8 cellular contexts compared by ENCODE assay signal in the genomic region with DNA sequence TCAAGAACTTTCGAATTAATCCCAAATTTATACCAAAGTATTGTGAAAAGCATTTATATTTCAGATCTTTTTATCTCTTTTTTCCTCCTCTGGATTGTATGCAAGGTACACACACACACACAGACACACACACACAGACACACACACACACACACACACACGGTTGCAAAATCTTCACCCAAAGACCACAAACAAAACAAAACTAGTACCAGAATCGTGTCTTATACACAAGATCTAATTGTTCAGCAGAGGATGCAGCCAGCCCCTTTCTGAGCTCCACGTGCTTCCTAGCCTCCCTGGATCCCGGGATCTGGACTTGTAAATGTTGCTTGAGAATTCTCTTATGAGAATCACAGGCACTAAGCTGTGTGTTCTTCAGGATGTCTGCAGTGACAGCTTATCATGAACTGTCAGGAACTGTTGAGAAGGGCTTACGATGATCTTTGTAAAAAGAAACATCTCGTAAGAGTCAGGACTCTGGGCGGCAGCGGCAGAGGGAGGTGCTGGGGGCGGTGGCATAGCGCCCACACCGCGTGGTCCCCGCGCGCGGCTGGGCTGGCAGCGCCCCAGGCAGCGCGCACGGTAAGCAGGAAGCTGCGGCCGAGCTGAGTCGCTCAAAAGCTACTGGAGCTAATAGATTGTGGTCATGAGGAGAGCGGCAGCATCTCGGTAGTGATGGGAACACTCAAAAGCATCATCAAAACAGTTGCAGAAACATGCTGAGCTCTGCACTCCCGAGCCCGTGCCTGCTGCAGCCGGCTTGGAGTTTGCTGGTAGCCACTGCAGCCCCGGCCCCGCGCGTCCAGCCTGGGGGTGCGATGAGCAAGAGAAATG.
DNase-seq lines count a peak whose midpoint lies in the region; ATAC-seq, FAIRE-seq and TF ChIP-seq lines count a peak whose summit lies in the region.

No MANE protein-coding gene starts in this region.

- no peaks in the 10 kb centered on the region for H3K79me2 ChIP-seq in HepG2 (ENCODE audit: insufficient read depth, low read length)

- no peak overlapping the region for H2AFZ ChIP-seq in HepG2 (ENCODE audit: low read length)

- H3K27ac ChIP-seq in caudate nucleus (ENCODE audit: low read depth, low read length) (no peak overlapping the region), HepG2 (ENCODE audit: extremely low read length, insufficient read depth, low read length) (no peak overlapping the region)

- FAIRE-seq in HepG2 (lab: Jason Lieb, UNC) = no peak

- POLR2A ChIA-PET in HepG2 (lab: Yijun Ruan, JAX) = no interaction called here

- in situ Hi-C loops in HepG2 (cut with HindIII; ENCODE audit: extremely low pct_ligation_motif_present, low pct_unique_long_range_greater_than_20kb) = no loop called here

- TF ChIP-seq EP300 in HepG2 (IDR thresholded peaks at IDR 0.05; ENCODE audit: low read depth in 2 of 2, low read length in 2 of 2) (no peak), HepG2 (CRISPR knock-in tag; IDR thresholded peaks at IDR 0.05; ENCODE audit: borderline replicate concordance) (no peak)

- no peak overlapping the region for H3K4me3 ChIP-seq in HepG2 (replicated peaks in 1 of 3; ENCODE audit: insufficient read depth in 1 of 3, low read depth in 2 of 3, low read length in 3 of 3)

- WGBS in HepG2 (ENCODE audit: low lambda C conversion rate) = 7% methylated on average over 12 of the region's 34 CpGs

- TF ChIP-seq RAD21 in HepG2 (CRISPR knock-in tag; IDR thresholded peaks at IDR 0.05) = no peak

- H3K9me3 ChIP-seq in HepG2 (ENCODE audit: low read length) = no peaks in the 10 kb centered on the region

- intact Hi-C loops in HepG2 (cut with micrococcal nuclease; ENCODE audit: unreplicated experiment) = no loop called here

- H3K9ac ChIP-seq in HepG2 (ENCODE audit: insufficient read depth, low read depth, low read length) = no peak overlapping the region

- CTCF ChIA-PET in HepG2 (lab: Yijun Ruan, JAX; ENCODE audit: low intra/inter-chr PET ratio, low total read pairs) = no interaction called here

- TF ChIP-seq CTCF in HepG2 (CRISPR knock-in tag; IDR thresholded peaks at IDR 0.05) = no peak

- no peaks in the 10 kb centered on the region for H4K20me1 ChIP-seq in HepG2 (ENCODE audit: insufficient read depth, low read length)

- peaks cover 8% of the 10 kb centered on the region for H3K4me1 ChIP-seq in HepG2 (ENCODE audit: insufficient read depth, low read length)

- no peak for TF ChIP-seq POLR2A in HepG2 (IDR thresholded peaks at IDR 0.05; ENCODE audit: insufficient read depth in 1 of 2, low read depth in 2 of 2, low read length in 2 of 2)

- no TSS peak for BruUV-seq in HepG2 (replicated peaks; lab: Mats Ljungman, UMichigan)

- no peaks in the 10 kb centered on the region for H3K36me3 ChIP-seq in HepG2 (replicated peaks in 1 of 2; ENCODE audit: control insufficient read depth in 1 of 2, insufficient read depth in 2 of 2, low read length in 2 of 2)

- DNase-seq in CD1c-positive myeloid dendritic cell (ENCODE audit: extremely low spot score) (peak; percentile 70), HT-29 (ENCODE audit: low spot score) (peak; percentile 80), caudate nucleus (lab: John Stamatoyannopoulos, UW) (peak in 33 of 61 donors; percentile 2 to 57 (median 23)), HepG2 (ENCODE audit: low spot score) (no peak), dedifferentiated amniotic fluid mesenchymal stem cell (ENCODE audit: extremely low spot score) (no peak)
- peak; percentile 73 for DNase-seq in activated CD4-positive, CD25-positive, alpha-beta regulatory T cell treated with anti-CD3 and anti-CD28 coated beads, Interleukin-2, amount 50 U/mL, for 72 hours
- DNase-seq in stimulated activated CD4-positive, alpha-beta T cell treated with anti-CD3 and anti-CD28 coated beads, TNF-alpha, amount 100 ng/mL, for 24 hours (ENCODE audit: low read depth in 3 of 3) = peak; percentile 57 to 77 (median 60)

- H3K27me3 ChIP-seq in HepG2 (ENCODE audit: control insufficient read depth in 1 of 2, insufficient read depth in 2 of 2, low read length in 2 of 2) = peaks cover 4 to 23% of the 10 kb centered on the region in 2 experiments; a peak in 4 of 5 replicates

- ATAC-seq in GM19452 (IDR thresholded peaks at IDR 0.05; ENCODE audit: unreplicated experiment) = peak; percentile 89
- peak; percentile 58 for ATAC-seq in HepG2

- no peak overlapping the region for H3K4me2 ChIP-seq in HepG2 (ENCODE audit: low read depth, low read length)

TF ChIP-seq in HepG2, 621 proteins besides CTCF, POLR2A, EP300 and RAD21:
- TF ChIP-seq POLR2AphosphoS5 (IDR thresholded peaks at IDR 0.05; ENCODE audit: low read depth, low read length) (no peak), SIX1 (CRISPR knock-in tag; IDR thresholded peaks at IDR 0.05; ENCODE audit: borderline replicate concordance) (no peak)

Comparison
In these comparisons a context has a peak if more than half of its experiments do, and no peak if none do; other contexts are left out.
1. DNase-seq: peak in CD1c-positive myeloid dendritic cell (single experiment), HT-29 (single experiment), activated CD4-positive, CD25-positive, alpha-beta regulatory T cell treated with anti-CD3 and anti-CD28 coated beads, Interleukin-2, amount 50 U/mL, for 72 hours (single experiment), caudate nucleus (33 of 61) and stimulated activated CD4-positive, alpha-beta T cell treated with anti-CD3 and anti-CD28 coated beads, TNF-alpha, amount 100 ng/mL, for 24 hours (3 of 3); none in HepG2 (single experiment) and dedifferentiated amniotic fluid mesenchymal stem cell (single experiment).